Comparison of ENCODE assay signal across 18 cellular contexts in genomic region chr7:114943953-114944741, GRCh38. TPM values are rescaled to one million over a fixed set of nuclear protein-coding genes. Genes with fewer than 3 reads are reported as not detected.
DNase-seq lines count a peak whose midpoint lies in the region; ATAC-seq and TF ChIP-seq lines count a peak whose summit lies in the region.
"Had no signal": no experiment of that assay in that cellular context is flagged by ENCODE, and none has a peak within 500 bp of the region (broad histone marks: within the 10 kb centered on the region; RNA-seq: fewer than 3 reads in every experiment).

No MANE protein-coding gene starts in this region.

- peak; percentile 61 for ATAC-seq in activated naive CD8-positive, alpha-beta T cell treated with anti-CD3 and anti-CD28 coated beads, Interleukin-2, amount 50 U/mL, for 24 hours
- ATAC-seq in lower lobe of right lung: no peak
- peak in 1 of 2 donors; percentile 30 for ATAC-seq in stimulated activated naive B cell treated with anti-CD40 and anti-IgM and Interleukin-4, amounts not matched to agents 10 μg/mL and 1 μg/mL and 100 μg/mL, for 72 hours (replicated peaks)
- ATAC-seq in foreskin keratinocyte: no peak

- H3K9me3 ChIP-seq in lower lobe of right lung (no peaks in the 10 kb centered on the region), Karpas-422 (ENCODE audit: low read length) (peaks cover 17% of the 10 kb centered on the region)
- H3K9me3 ChIP-seq: mucosa of descending colon had no signal

- H2AFZ ChIP-seq in Karpas-422 (ENCODE audit: low read length): no peak overlapping the region

- peaks cover 43% of the 10 kb centered on the region for H3K36me3 Mint-ChIP-seq in HFFc6 (ENCODE audit: low read depth)
- H3K36me3 Mint-ChIP-seq in activated naive CD8-positive, alpha-beta T cell treated with anti-CD3 and anti-CD28 coated beads, Interleukin-2, amount 50 U/mL, for 24 hours (ENCODE audit: low read depth): peaks cover 67% of the 10 kb centered on the region
- H3K36me3 Mint-ChIP-seq in stimulated activated naive B cell treated with anti-CD40 and anti-IgM and Interleukin-4, amounts not matched to agents 10 μg/mL and 1 μg/mL and 100 μg/mL, for 72 hours: peaks cover 53 to 57% of the 10 kb centered on the region in 2 donors

- H4K20me1 ChIP-seq in Karpas-422 (ENCODE audit: insufficient read depth, low read depth, low read length): no peaks in the 10 kb centered on the region

- no peak for TF ChIP-seq CTCF in HFFc6 (IDR thresholded peaks at IDR 0.05)
- TF ChIP-seq CTCF in lower lobe of right lung (IDR thresholded peaks at IDR 0.05): no peak
- TF ChIP-seq CTCF in foreskin keratinocyte (conservative IDR thresholded peaks at IDR 0.05): no peak

- H3K27me3 ChIP-seq in lower lobe of right lung (ENCODE audit: low read depth): no peaks in the 10 kb centered on the region
- no peaks in the 10 kb centered on the region for H3K27me3 ChIP-seq in Karpas-422 (ENCODE audit: low read length)
- no peaks in the 10 kb centered on the region for H3K27me3 ChIP-seq in foreskin keratinocyte

- peak overlapping the region; percentile 85 for H3K4me3 Mint-ChIP-seq in HFFc6
- H3K4me3 Mint-ChIP-seq in activated naive CD8-positive, alpha-beta T cell treated with anti-CD3 and anti-CD28 coated beads, Interleukin-2, amount 50 U/mL, for 24 hours: no peak overlapping the region
- peak overlapping the region in 1 of 2 donors; percentile 46 for H3K4me3 Mint-ChIP-seq in stimulated activated naive B cell treated with anti-CD40 and anti-IgM and Interleukin-4, amounts not matched to agents 10 μg/mL and 1 μg/mL and 100 μg/mL, for 72 hours
- H3K4me3 Mint-ChIP-seq: activated naive CD8-positive, alpha-beta T cell treated with anti-CD3 and anti-CD28 coated beads, Interleukin-2, amount 10 ng/mL, durations not matched to agents 7 days and 5 days; IgD-negative memory B cell had no signal

- peaks cover 6% of the 10 kb centered on the region for H3K4me1 ChIP-seq in lower lobe of right lung
- H3K4me1 ChIP-seq in Karpas-422 (ENCODE audit: low read length): no peaks in the 10 kb centered on the region
- H3K4me1 ChIP-seq in foreskin keratinocyte: no peaks in the 10 kb centered on the region

- peaks cover 58% of the 10 kb centered on the region for H3K4me1 Mint-ChIP-seq in HFFc6 (ENCODE audit: low read depth)
- H3K4me1 Mint-ChIP-seq in activated naive CD8-positive, alpha-beta T cell treated with anti-CD3 and anti-CD28 coated beads, Interleukin-2, amount 50 U/mL, for 24 hours: peaks cover 82% of the 10 kb centered on the region
- peaks cover 40 to 83% of the 10 kb centered on the region in 2 donors for H3K4me1 Mint-ChIP-seq in stimulated activated naive B cell treated with anti-CD40 and anti-IgM and Interleukin-4, amounts not matched to agents 10 μg/mL and 1 μg/mL and 100 μg/mL, for 72 hours

- H3K27ac Mint-ChIP-seq in HFFc6: peak overlapping the region; percentile 98
- peak overlapping the region; percentile 48 for H3K27ac Mint-ChIP-seq in activated naive CD8-positive, alpha-beta T cell treated with anti-CD3 and anti-CD28 coated beads, Interleukin-2, amount 50 U/mL, for 24 hours
- H3K27ac Mint-ChIP-seq in stimulated activated naive B cell treated with anti-CD40 and anti-IgM and Interleukin-4, amounts not matched to agents 10 μg/mL and 1 μg/mL and 100 μg/mL, for 72 hours: peak overlapping the region; percentile 80
- H3K27ac Mint-ChIP-seq: activated naive CD8-positive, alpha-beta T cell treated with anti-CD3 and anti-CD28 coated beads, Interleukin-2, amount 10 ng/mL, durations not matched to agents 7 days and 5 days; IgD-negative memory B cell had no signal

- H3K27ac ChIP-seq in lower lobe of right lung (peak overlapping the region; percentile 34), Karpas-422 (ENCODE audit: low read length) (no peak overlapping the region), foreskin keratinocyte (no peak overlapping the region)

- intact Hi-C loops in lower lobe of right lung (cut with DNase I): no loop called here

- no peak overlapping the region for H3K4me2 ChIP-seq in Karpas-422 (ENCODE audit: low read depth, low read length, poor library complexity, severe bottlenecking)

- H3K4me3 ChIP-seq in lower lobe of right lung (peak overlapping the region; percentile 15), Karpas-422 (ENCODE audit: low read length) (no peak overlapping the region)
- H3K4me3 ChIP-seq: mucosa of descending colon had no signal

- H3K9me2 ChIP-seq in Karpas-422 (replicated peaks; ENCODE audit: insufficient read depth, low read length): no peaks in the 10 kb centered on the region

- no peak overlapping the region for H3K9ac ChIP-seq in Karpas-422 (ENCODE audit: low read length)

- no peaks in the 10 kb centered on the region for H3K9me3 Mint-ChIP-seq in HFFc6
- peaks cover 4% of the 10 kb centered on the region for H3K9me3 Mint-ChIP-seq in activated naive CD8-positive, alpha-beta T cell treated with anti-CD3 and anti-CD28 coated beads, Interleukin-2, amount 50 U/mL, for 24 hours
- H3K9me3 Mint-ChIP-seq in stimulated activated naive B cell treated with anti-CD40 and anti-IgM and Interleukin-4, amounts not matched to agents 10 μg/mL and 1 μg/mL and 100 μg/mL, for 72 hours: peaks cover 5% of the 10 kb centered on the region in 2 donors
- H3K9me3 Mint-ChIP-seq: IgD-negative memory B cell had no signal

- H3K36me3 ChIP-seq in lower lobe of right lung (no peaks in the 10 kb centered on the region), Karpas-422 (ENCODE audit: insufficient read depth, low read length) (no peaks in the 10 kb centered on the region)

- H3K27me3 Mint-ChIP-seq in HFFc6 (ENCODE audit: insufficient read depth): no peaks in the 10 kb centered on the region
- no peaks in the 10 kb centered on the region for H3K27me3 Mint-ChIP-seq in activated naive CD8-positive, alpha-beta T cell treated with anti-CD3 and anti-CD28 coated beads, Interleukin-2, amount 50 U/mL, for 24 hours
- H3K27me3 Mint-ChIP-seq in stimulated activated naive B cell treated with anti-CD40 and anti-IgM and Interleukin-4, amounts not matched to agents 10 μg/mL and 1 μg/mL and 100 μg/mL, for 72 hours: no peaks in the 10 kb centered on the region
- H3K27me3 Mint-ChIP-seq: activated naive CD8-positive, alpha-beta T cell treated with anti-CD3 and anti-CD28 coated beads, Interleukin-2, amount 10 ng/mL, durations not matched to agents 7 days and 5 days; IgD-negative memory B cell had no signal

- H3K79me2 ChIP-seq in Karpas-422 (ENCODE audit: low read length): no peaks in the 10 kb centered on the region

- DNase-seq in HFFc6 (no peak), lower lobe of right lung (no peak), Karpas-422 (no peak), cerebellar cortex (ENCODE audit: low spot score) (no peak), NCI-H82 (lab: John Stamatoyannopoulos, UW) (no peak), foreskin keratinocyte (no peak)
- DNase-seq in activated naive CD8-positive, alpha-beta T cell treated with anti-CD3 and anti-CD28 coated beads, Interleukin-2, amount 50 U/mL, for 24 hours: no peak
- DNase-seq in stimulated activated naive B cell treated with anti-CD40 and anti-IgM and Interleukin-4, amounts not matched to agents 10 μg/mL and 1 μg/mL and 100 μg/mL, for 72 hours: no peak
- DNase-seq: activated CD8-positive, alpha-beta memory T cell treated with anti-CD3 and anti-CD28 coated beads for 24 hours; activated naive CD8-positive, alpha-beta T cell treated with anti-CD3 and anti-CD28 coated beads, Interleukin-2, amount 10 ng/mL, durations not matched to agents 7 days and 5 days; DMS153; H7; NCI-H187; NK-92 treated with Interleukin-12 subunit alpha and Interleukin-12 subunit beta, amount 100 ng/mL, for 24 hours; stimulated activated CD4-positive, alpha-beta T cell treated with anti-CD3 and anti-CD28 coated beads, Interleukin-15, amount 100 ng/mL, for 24 hours; T-helper 1 cell had no signal

RNA-seq across cellular contexts. Expression of gene MDFIC, which starts 22.3 kb away (rescaled TPM):
- 10 to 100 TPM; 33.3 to 57.9 (median 45.5) TPM for total RNA-seq in HFFc6 (2021; fragmentation: NEBNext Ultra II Directional; extraction: Animal tissue kit (Norgen Biotek cat#: 25700))
- total RNA-seq in lower lobe of right lung (46.3 TPM), foreskin keratinocyte (14.1 and 15.1 TPM in 2 replicates)
- not detected in 2 replicates for total RNA-seq in Karpas-422 (2014; rRNA removed; shearing (Covaris generic); ENCODE audit: low replicate concordance)
- 5.0 and 5.2 TPM in 2 replicates for polyA plus RNA-seq in foreskin keratinocyte

Comparison
In these comparisons a context has a peak if more than half of its experiments do, and no peak if none do; other contexts are left out.
1. H3K27ac Mint-ChIP-seq: peak in every context shown above with its lines; median percentile 98 in HFFc6; 80 in stimulated activated naive B cell treated with anti-CD40 and anti-IgM and Interleukin-4, amounts not matched to agents 10 μg/mL and 1 μg/mL and 100 μg/mL, for 72 hours; 48 in activated naive CD8-positive, alpha-beta T cell treated with anti-CD3 and anti-CD28 coated beads, Interleukin-2, amount 50 U/mL, for 24 hours.
2. RNA of gene MDFIC, which starts 22.3 kb away (total RNA-seq): 33.3 to 57.9 TPM in HFFc6, 46.3 TPM in lower lobe of right lung (single experiment) and 14.1 to 15.1 TPM in foreskin keratinocyte; not detected in Karpas-422; every median in the first group is over 10 times any median in the second.